In genomic region chr6:62445521-62445920, GRCh38 we compare ENCODE assay signal across 19 cellular contexts.
"Had no signal": no experiment of that assay in that cellular context is flagged by ENCODE, and none has a peak within 500 bp of the region (broad histone marks: within the 10 kb centered on the region; RNA-seq: fewer than 3 reads in every experiment).

No MANE protein-coding gene starts in this region.

- DNase-seq: effector CD4-positive, alpha-beta T cell; endodermal cell; erythroblast; foreskin keratinocyte; lower lobe of right lung; midbrain; occipital lobe; sigmoid colon; stimulated activated CD4-positive, alpha-beta T cell treated with anti-CD3 and anti-CD28 coated beads, Interleukin-12 subunit alpha, Interleukin-12 subunit beta, amount 100 ng/mL, for 4 hours; stimulated activated naive CD4-positive, alpha-beta T cell; stomach; substantia nigra; transverse colon had no signal

- H3K4me1 ChIP-seq: foreskin keratinocyte, lower lobe of right lung, neural progenitor cell, parathyroid adenoma, prostate gland, sigmoid colon, stomach, transverse colon had no signal

- H3K27me3 ChIP-seq: foreskin keratinocyte, hepatocyte, neural progenitor cell, sigmoid colon, stomach, transverse colon had no signal

- H3K4me3 ChIP-seq: hepatocyte, lower lobe of right lung, neural progenitor cell, prostate gland, sigmoid colon, skin epidermis, stomach, thoracic aorta, transverse colon had no signal

- H3K27ac ChIP-seq: foreskin keratinocyte, hepatocyte, lower lobe of right lung, neural progenitor cell, parathyroid adenoma, prostate gland, sigmoid colon, skin epidermis, stomach, thoracic aorta, transverse colon had no signal

- H3K36me3 ChIP-seq: lower lobe of right lung, neural progenitor cell, prostate gland, sigmoid colon, stomach, thoracic aorta, transverse colon had no signal

- H3K9me3 ChIP-seq: lower lobe of right lung, prostate gland, sigmoid colon, thoracic aorta, transverse colon had no signal
